In the genomic region with DNA sequence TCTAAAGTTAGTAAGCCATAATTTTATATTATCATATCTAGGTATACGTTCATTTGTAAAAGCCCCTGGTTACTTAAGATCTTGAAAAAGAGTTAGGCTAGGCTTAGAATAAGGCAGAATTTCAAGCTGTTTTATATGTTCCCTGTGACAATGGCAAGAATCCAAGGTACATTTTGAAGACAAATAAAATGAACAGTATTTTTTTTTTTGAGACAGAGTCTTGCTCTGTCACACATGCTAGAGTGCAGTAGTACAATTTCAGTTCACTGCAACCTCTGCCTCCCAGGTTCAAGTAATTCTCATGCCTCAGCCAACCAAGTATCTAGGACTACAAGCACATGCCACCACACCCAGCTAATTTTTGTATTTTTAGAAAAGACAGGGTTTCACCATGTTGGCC, we compare ENCODE assay signal across 18 cellular contexts.
DNase-seq lines count a peak whose midpoint lies in the region; ATAC-seq, FAIRE-seq and TF ChIP-seq lines count a peak whose summit lies in the region.
"Had no signal": no experiment of that assay in that cellular context is flagged by ENCODE, and none has a peak within 500 bp of the region (broad histone marks: within the 10 kb centered on the region; RNA-seq: fewer than 3 reads in every experiment).

No MANE protein-coding gene starts in this region.

- H3K9me3 ChIP-seq in liver (ENCODE audit: control insufficient read depth in 4 of 4, low read length in 3 of 4), result no peaks in the 10 kb centered on the region
- H3K9me3 ChIP-seq in HepG2 (ENCODE audit: low read length), result no peaks in the 10 kb centered on the region
- H3K9me3 ChIP-seq in esophagus muscularis mucosa, result no peaks in the 10 kb centered on the region
- no peaks in the 10 kb centered on the region for H3K9me3 ChIP-seq in pancreas
- H3K9me3 ChIP-seq: MG63 had no signal

- H4K20me1 ChIP-seq in HepG2 (ENCODE audit: insufficient read depth, low read length), result no peaks in the 10 kb centered on the region

- H3K36me3 ChIP-seq in liver (ENCODE audit: control insufficient read depth in 4 of 4, insufficient read depth in 3 of 4, low read depth in 1 of 4, low read length in 3 of 4), result no peaks in the 10 kb centered on the region
- no peaks in the 10 kb centered on the region for H3K36me3 ChIP-seq in HepG2 (replicated peaks in 1 of 2; ENCODE audit: control insufficient read depth in 1 of 2, insufficient read depth in 2 of 2, low read length in 2 of 2)
- H3K36me3 ChIP-seq in esophagus muscularis mucosa, result no peaks in the 10 kb centered on the region
- H3K36me3 ChIP-seq in pancreas, result no peaks in the 10 kb centered on the region
- H3K36me3 ChIP-seq: MG63 had no signal

- no peak for TF ChIP-seq POLR2A in HepG2 (IDR thresholded peaks at IDR 0.05; ENCODE audit: insufficient read depth in 1 of 2, low read depth in 2 of 2, low read length in 2 of 2)
- TF ChIP-seq POLR2A in esophagus muscularis mucosa (IDR thresholded peaks at IDR 0.05; ENCODE audit: low read depth), result no peak

- intact Hi-C loops in HepG2 (cut with micrococcal nuclease; ENCODE audit: unreplicated experiment) (no loop called here), esophagus muscularis mucosa (cut with DNase I) (no loop called here), pancreas (cut with DNase I) (no loop called here)

- no peak overlapping the region for H2AFZ ChIP-seq in HepG2 (ENCODE audit: low read length)
- H2AFZ ChIP-seq: GM23338 had no signal

- POLR2A ChIA-PET in HepG2 (lab: Yijun Ruan, JAX), result no interaction called here

- CTCF ChIA-PET in HepG2 (lab: Yijun Ruan, JAX; ENCODE audit: low intra/inter-chr PET ratio, low total read pairs), result no interaction called here

- ATAC-seq in HepG2 (no peak), pancreas (peak in 3 of 4 donors; percentile 25 to 65 (median 44)), HG03565 (IDR thresholded peaks at IDR 0.05; ENCODE audit: unreplicated experiment) (no peak)
- ATAC-seq: GM23338 had no signal

- no peak for FAIRE-seq in HepG2 (lab: Jason Lieb, UNC)
- no peak for FAIRE-seq in pancreas (lab: Jason Lieb, UNC)
- FAIRE-seq: GM12892 had no signal

- TF ChIP-seq EP300 in HepG2 (IDR thresholded peaks at IDR 0.05; ENCODE audit: low read depth in 2 of 2, low read length in 2 of 2) (no peak), HepG2 (CRISPR knock-in tag; IDR thresholded peaks at IDR 0.05; ENCODE audit: borderline replicate concordance) (no peak), esophagus muscularis mucosa (IDR thresholded peaks at IDR 0.05) (no peak)

- H3K9ac ChIP-seq in liver (ENCODE audit: low read depth in 1 of 2, low read length in 2 of 2) (peak overlapping the region in 1 of 2 donors; percentile 39), HepG2 (ENCODE audit: insufficient read depth, low read depth, low read length) (no peak overlapping the region)

- WGBS in liver, result 42% methylated on average over 1 of the region's 1 CpG
- WGBS in HepG2 (ENCODE audit: low lambda C conversion rate), result 83% methylated on average over 1 of the region's 1 CpG
- 93% methylated on average over 1 of the region's 1 CpG for WGBS in esophagus muscularis mucosa
- 44 to 50% methylated on average over 1 of the region's 1 CpG for WGBS in pancreas, 2 donors

- H3K27ac ChIP-seq in liver (ENCODE audit: low read depth in 1 of 2, low read length in 2 of 2), result peak overlapping the region; percentile 16 to 55
- no peak overlapping the region for H3K27ac ChIP-seq in HepG2 (ENCODE audit: extremely low read length, insufficient read depth, low read length)
- peak overlapping the region; percentile 2 to 41 (median 11) for H3K27ac ChIP-seq in esophagus muscularis mucosa (replicated peaks in 1 of 4)
- no peak overlapping the region for H3K27ac ChIP-seq in pancreas
- no peak overlapping the region for H3K27ac ChIP-seq in caudate nucleus (ENCODE audit: low read depth, low read length)

- H3K27me3 ChIP-seq in liver (ENCODE audit: control insufficient read depth in 4 of 4, insufficient read depth in 4 of 4, low read length in 3 of 4) (no peaks in the 10 kb centered on the region), HepG2 (ENCODE audit: control insufficient read depth in 1 of 2, insufficient read depth in 2 of 2, low read length in 2 of 2) (no peaks in the 10 kb centered on the region), esophagus muscularis mucosa (no peaks in the 10 kb centered on the region), pancreas (no peaks in the 10 kb centered on the region)
- H3K27me3 ChIP-seq: MG63 had no signal

- in situ Hi-C loops in HepG2 (cut with HindIII; ENCODE audit: extremely low pct_ligation_motif_present, low pct_unique_long_range_greater_than_20kb), result no loop called here

- H3K4me3 ChIP-seq in liver (ENCODE audit: low read depth in 1 of 3, low read length in 3 of 3) (no peak overlapping the region), HepG2 (replicated peaks in 1 of 3; ENCODE audit: insufficient read depth in 1 of 3, low read depth in 2 of 3, low read length in 3 of 3) (no peak overlapping the region), esophagus muscularis mucosa (no peak overlapping the region), pancreas (no peak overlapping the region)
- H3K4me3 ChIP-seq: GM23338, MG63 had no signal

- no TSS peak for BruUV-seq in HepG2 (replicated peaks; lab: Mats Ljungman, UMichigan)

- peaks cover 1 to 20% (median 19%) of the 10 kb centered on the region in 4 donors for H3K4me1 ChIP-seq in liver (ENCODE audit: control insufficient read depth in 4 of 4, insufficient read depth in 4 of 4, low read length in 3 of 4)
- peaks cover 24% of the 10 kb centered on the region for H3K4me1 ChIP-seq in HepG2 (ENCODE audit: insufficient read depth, low read length)
- H3K4me1 ChIP-seq in esophagus muscularis mucosa, result peaks cover 0 to 19% (median 12%) of the 10 kb centered on the region in 4 donors
- peaks cover 0 to 14% (median 0%) of the 10 kb centered on the region in 3 donors for H3K4me1 ChIP-seq in pancreas

- TF ChIP-seq CTCF in liver (IDR thresholded peaks at IDR 0.05; ENCODE audit: low read depth, low read length, missing input control) (no peak), HepG2 (CRISPR knock-in tag; IDR thresholded peaks at IDR 0.05) (no peak), esophagus muscularis mucosa (IDR thresholded peaks at IDR 0.05) (no peak), pancreas (IDR thresholded peaks at IDR 0.05) (no peak)

- H3K79me2 ChIP-seq in HepG2 (ENCODE audit: insufficient read depth, low read length), result no peaks in the 10 kb centered on the region

- DNase-seq in HepG2 (ENCODE audit: low spot score) (no peak), esophagus muscularis mucosa (ENCODE audit: extremely low spot score) (no peak), pancreas (no peak), T-helper 2 cell (no peak), caudate nucleus (lab: John Stamatoyannopoulos, UW) (no peak)
- DNase-seq: CD4-positive, alpha-beta memory T cell; DND-41; GDM1; KG1; MG63; NCI-H1092 treated with DMSO at 0.1 percent for 48 hours; NCI-H1694; NCI-H2107; SHP77 had no signal

- H3K4me2 ChIP-seq in HepG2 (ENCODE audit: low read depth, low read length), result no peak overlapping the region
- H3K4me2 ChIP-seq: GM23338 had no signal

- TF ChIP-seq RAD21 in liver (IDR thresholded peaks at IDR 0.05), result no peak
- no peak for TF ChIP-seq RAD21 in HepG2 (CRISPR knock-in tag; IDR thresholded peaks at IDR 0.05)

TF ChIP-seq in liver, 16 proteins besides CTCF, POLR2A, EP300 and RAD21 (continues in another document):
- TF ChIP-seq GABPA (IDR thresholded peaks at IDR 0.05 in 1 of 2, conservative IDR thresholded peaks at IDR 0.05 in 1 of 2) (no peak), EGR1 (IDR thresholded peaks at IDR 0.05; ENCODE audit: low read depth in 2 of 2) (no peak)
- TF ChIP-seq, protein P1, sequence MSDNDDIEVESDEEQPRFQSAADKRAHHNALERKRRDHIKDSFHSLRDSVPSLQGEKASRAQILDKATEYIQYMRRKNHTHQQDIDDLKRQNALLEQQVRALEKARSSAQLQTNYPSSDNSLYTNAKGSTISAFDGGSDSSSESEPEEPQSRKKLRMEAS (IDR thresholded peaks at IDR 0.05), result no peak

TF ChIP-seq in HepG2, 621 proteins besides CTCF, POLR2A, EP300 and RAD21:
- TF ChIP-seq, protein P2, sequence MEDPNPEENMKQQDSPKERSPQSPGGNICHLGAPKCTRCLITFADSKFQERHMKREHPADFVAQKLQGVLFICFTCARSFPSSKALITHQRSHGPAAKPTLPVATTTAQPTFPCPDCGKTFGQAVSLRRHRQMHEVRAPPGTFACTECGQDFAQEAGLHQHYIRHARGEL (CRISPR knock-in tag; IDR thresholded peaks at IDR 0.05), result no peak
- TF ChIP-seq REXO4 (CRISPR knock-in tag; IDR thresholded peaks at IDR 0.05; ENCODE audit: borderline replicate concordance) (no peak), RARG (CRISPR knock-in tag; IDR thresholded peaks at IDR 0.05; ENCODE audit: low read depth) (no peak), ZFP41 (CRISPR knock-in tag; IDR thresholded peaks at IDR 0.05; ENCODE audit: borderline replicate concordance) (no peak), HDAC6 (IDR thresholded peaks at IDR 0.05; ENCODE audit: low read depth, low read length) (no peak), SYNCRIP (IDR thresholded peaks at IDR 0.05; ENCODE audit: insufficient read depth, low read depth, low read length) (no peak), ZNF12 (CRISPR knock-in tag; IDR thresholded peaks at IDR 0.05) (no peak), HNRNPL (IDR thresholded peaks at IDR 0.05; ENCODE audit: low read depth, low read length) (no peak), ZNF563 (CRISPR knock-in tag; IDR thresholded peaks at IDR 0.05) (no peak)
- TF ChIP-seq, protein P3, sequence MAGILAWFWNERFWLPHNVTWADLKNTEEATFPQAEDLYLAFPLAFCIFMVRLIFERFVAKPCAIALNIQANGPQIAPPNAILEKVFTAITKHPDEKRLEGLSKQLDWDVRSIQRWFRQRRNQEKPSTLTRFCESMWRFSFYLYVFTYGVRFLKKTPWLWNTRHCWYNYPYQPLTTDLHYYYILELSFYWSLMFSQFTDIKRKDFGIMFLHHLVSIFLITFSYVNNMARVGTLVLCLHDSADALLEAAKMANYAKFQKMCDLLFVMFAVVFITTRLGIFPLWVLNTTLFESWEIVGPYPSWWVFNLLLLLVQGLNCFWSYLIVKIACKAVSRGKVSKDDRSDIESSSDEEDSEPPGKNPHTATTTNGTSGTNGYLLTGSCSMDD (CRISPR knock-in tag; IDR thresholded peaks at IDR 0.05), result no peak
- TF ChIP-seq, protein P4, sequence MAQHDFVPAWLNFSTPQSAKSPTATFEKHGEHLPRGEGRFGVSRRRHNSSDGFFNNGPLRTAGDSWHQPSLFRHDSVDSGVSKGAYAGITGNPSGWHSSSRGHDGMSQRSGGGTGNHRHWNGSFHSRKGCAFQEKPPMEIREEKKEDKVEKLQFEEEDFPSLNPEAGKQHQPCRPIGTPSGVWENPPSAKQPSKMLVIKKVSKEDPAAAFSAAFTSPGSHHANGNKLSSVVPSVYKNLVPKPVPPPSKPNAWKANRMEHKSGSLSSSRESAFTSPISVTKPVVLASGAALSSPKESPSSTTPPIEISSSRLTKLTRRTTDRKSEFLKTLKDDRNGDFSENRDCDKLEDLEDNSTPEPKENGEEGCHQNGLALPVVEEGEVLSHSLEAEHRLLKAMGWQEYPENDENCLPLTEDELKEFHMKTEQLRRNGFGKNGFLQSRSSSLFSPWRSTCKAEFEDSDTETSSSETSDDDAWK (CRISPR knock-in tag; IDR thresholded peaks at IDR 0.05), result no peak

Comparison
In these comparisons a context has a peak if more than half of its experiments do, and no peak if none do; other contexts are left out.
1. H3K27ac ChIP-seq: peak in liver (2 of 2) and esophagus muscularis mucosa (4 of 4); none in HepG2 (single experiment), pancreas (0 of 4) and caudate nucleus (single experiment).
2. ATAC-seq: peak in pancreas (3 of 4); none in HepG2 (single experiment) and HG03565 (single experiment).